Comparison of ENCODE assay signal across 17 cellular contexts in the genomic region with DNA sequence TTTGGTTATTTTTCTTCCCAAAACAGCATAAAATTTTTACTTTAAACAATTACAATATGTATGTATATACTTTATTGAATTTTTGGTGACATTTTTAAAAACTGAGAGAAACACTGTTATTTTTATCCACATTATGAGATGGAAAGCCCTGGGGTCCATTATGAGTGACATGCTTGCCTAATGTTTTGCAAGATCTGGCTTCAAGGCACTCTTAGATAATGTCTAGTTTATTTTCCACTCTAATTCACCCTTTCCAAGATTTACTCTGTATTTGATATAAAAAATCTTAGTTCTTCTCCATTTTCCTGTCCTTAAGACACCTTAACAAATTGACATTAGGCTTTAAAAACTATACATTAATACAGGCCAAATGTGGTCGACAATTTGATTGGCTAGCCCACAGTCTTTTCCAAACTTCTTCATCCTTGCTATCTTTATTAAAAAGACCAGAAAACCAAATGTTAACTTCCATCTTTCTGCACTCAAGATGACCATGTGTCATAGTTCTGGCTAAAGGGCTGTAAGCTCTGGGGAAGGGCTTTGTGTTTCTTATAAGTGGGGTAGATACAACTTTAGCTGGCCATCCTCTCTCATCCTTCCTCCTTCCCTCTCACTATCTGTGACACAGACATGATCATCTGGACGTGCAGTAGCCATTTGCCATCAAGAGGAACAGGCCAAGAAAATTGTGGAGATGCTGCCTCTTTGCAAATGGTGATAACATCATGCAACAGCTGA.
DNase-seq lines count a peak whose midpoint lies in the region; ATAC-seq and TF ChIP-seq lines count a peak whose summit lies in the region.
"Had no signal": no experiment of that assay in that cellular context is flagged by ENCODE, and none has a peak within 500 bp of the region (broad histone marks: within the 10 kb centered on the region; RNA-seq: fewer than 3 reads in every experiment).

No MANE protein-coding gene starts in this region.

- peak overlapping the region in 1 of 2 donors; percentile 25 for H3K27ac ChIP-seq in right atrium auricular region
- peak overlapping the region; percentile 14 for H3K27ac ChIP-seq in psoas muscle
- H3K27ac ChIP-seq: 22Rv1, BLaER1 had no signal

- intact Hi-C loops in Right ventricle myocardium superior (cut with DNase I) = no loop called here
- intact Hi-C loops in psoas muscle (cut with DNase I) = no loop called here

- WGBS in psoas muscle, 3 donors = 77 to 86% (median 83%) methylated on average over 2 of the region's 2 CpGs

- H3K27me3 Mint-ChIP-seq in mesothelial cell of epicardium (ENCODE audit: low read depth) (no peaks in the 10 kb centered on the region), glutamatergic neuron (ENCODE audit: unreplicated experiment) (no peaks in the 10 kb centered on the region)

- ATAC-seq in Right ventricle myocardium superior (ENCODE audit: poor library complexity) = peak; percentile 66
- ATAC-seq in psoas muscle = no peak
- no peak for ATAC-seq in HG03432 (IDR thresholded peaks at IDR 0.05; ENCODE audit: unreplicated experiment)
- ATAC-seq: HepG2 had no signal

- H3K4me1 Mint-ChIP-seq in mesothelial cell of epicardium = peaks cover 81% of the 10 kb centered on the region
- H3K4me1 Mint-ChIP-seq in glutamatergic neuron (ENCODE audit: low read depth, unreplicated experiment) = peaks cover 26% of the 10 kb centered on the region
- H3K4me1 Mint-ChIP-seq: CD4-positive, alpha-beta memory T cell; H9 had no signal

- no peaks in the 10 kb centered on the region for H3K9me3 ChIP-seq in right atrium auricular region
- H3K9me3 ChIP-seq in psoas muscle = no peaks in the 10 kb centered on the region
- H3K9me3 ChIP-seq: BLaER1 had no signal

- no peak overlapping the region for H3K4me3 Mint-ChIP-seq in mesothelial cell of epicardium
- no peak overlapping the region for H3K4me3 Mint-ChIP-seq in glutamatergic neuron (ENCODE audit: unreplicated experiment)
- H3K4me3 Mint-ChIP-seq: CD14-positive monocyte; CD4-positive, alpha-beta memory T cell; H9 had no signal

- no peak for TF ChIP-seq CTCF in right atrium auricular region (IDR thresholded peaks at IDR 0.05)
- TF ChIP-seq CTCF in mesothelial cell of epicardium (IDR thresholded peaks at IDR 0.05; ENCODE audit: unreplicated experiment) = no peak
- TF ChIP-seq CTCF in psoas muscle (IDR thresholded peaks at IDR 0.05) = no peak
- TF ChIP-seq CTCF in glutamatergic neuron (IDR thresholded peaks at IDR 0.05; ENCODE audit: partially characterized antibody, unreplicated experiment) = no peak

- H3K4me1 ChIP-seq in right atrium auricular region (peaks cover 0 to 32% of the 10 kb centered on the region in 2 donors), psoas muscle (peaks cover 65% of the 10 kb centered on the region)

- no peak overlapping the region for H3K4me3 ChIP-seq in right atrium auricular region
- H3K4me3 ChIP-seq in psoas muscle = no peak overlapping the region
- H3K4me3 ChIP-seq: BLaER1 had no signal

- H3K36me3 Mint-ChIP-seq in mesothelial cell of epicardium = no peaks in the 10 kb centered on the region
- H3K36me3 Mint-ChIP-seq in glutamatergic neuron (ENCODE audit: unreplicated experiment) = no peaks in the 10 kb centered on the region
- H3K36me3 Mint-ChIP-seq: CD14-positive monocyte; CD4-positive, alpha-beta memory T cell had no signal

- H3K9me3 Mint-ChIP-seq in mesothelial cell of epicardium (no peaks in the 10 kb centered on the region), glutamatergic neuron (ENCODE audit: unreplicated experiment) (no peaks in the 10 kb centered on the region)
- H3K9me3 Mint-ChIP-seq: CD14-positive monocyte; CD4-positive, alpha-beta memory T cell; H9 had no signal

- no peaks in the 10 kb centered on the region for H3K27me3 ChIP-seq in right atrium auricular region
- H3K27me3 ChIP-seq in psoas muscle (ENCODE audit: insufficient read depth in 3 of 3, low read length in 2 of 3) = no peaks in the 10 kb centered on the region
- H3K27me3 ChIP-seq: BLaER1 had no signal

- peak overlapping the region; percentile 57 for H3K27ac Mint-ChIP-seq in mesothelial cell of epicardium
- no peak overlapping the region for H3K27ac Mint-ChIP-seq in glutamatergic neuron (ENCODE audit: unreplicated experiment)
- H3K27ac Mint-ChIP-seq: CD4-positive, alpha-beta memory T cell; H9 had no signal

- H3K36me3 ChIP-seq in right atrium auricular region (no peaks in the 10 kb centered on the region), psoas muscle (ENCODE audit: insufficient read depth in 1 of 2, low read depth in 1 of 2) (no peaks in the 10 kb centered on the region)
- H3K36me3 ChIP-seq: BLaER1 had no signal

- DNase-seq in NCI-H146 (lab: John Stamatoyannopoulos, UW) (peak; percentile 34), NCI-H146 treated with DMSO at 0.1 percent for 48 hours (lab: John Stamatoyannopoulos, UW; ENCODE audit: unreplicated experiment) (no peak), Right ventricle myocardium superior (no peak), right atrium auricular region (ENCODE audit: low spot score) (no peak), mesothelial cell of epicardium (ENCODE audit: low spot score in 2 of 2, unreplicated experiment in 2 of 2) (no peak), psoas muscle (no peak), glutamatergic neuron (no peak)
- DNase-seq: CD4-positive, alpha-beta memory T cell; DMS153; DMS79; GDM1; H9 had no signal
